Comparison of ENCODE assay signal across 1 cellular context in genomic region chr12:122137229-122137628, GRCh38.
TF ChIP-seq lines count a peak whose summit lies in the region.

No MANE protein-coding gene starts in this region.

TF ChIP-seq in K562, 482 proteins besides CTCF, POLR2A, EP300 and RAD21:
- TF ChIP-seq RFX5 (IDR thresholded peaks at IDR 0.05; ENCODE audit: low read depth, low read length) (no peak), SMC3 (conservative IDR thresholded peaks at IDR 0.05; ENCODE audit: insufficient read depth, low read depth, low read length) (peak; percentile 31; the same call in 1 of the 2 replicates), ZNF197 (CRISPR knock-in tag; IDR thresholded peaks at IDR 0.05; ENCODE audit: low read depth) (no peak)
TF ChIP-seq in K562: peak in this region for 1.
